In the genomic region with DNA sequence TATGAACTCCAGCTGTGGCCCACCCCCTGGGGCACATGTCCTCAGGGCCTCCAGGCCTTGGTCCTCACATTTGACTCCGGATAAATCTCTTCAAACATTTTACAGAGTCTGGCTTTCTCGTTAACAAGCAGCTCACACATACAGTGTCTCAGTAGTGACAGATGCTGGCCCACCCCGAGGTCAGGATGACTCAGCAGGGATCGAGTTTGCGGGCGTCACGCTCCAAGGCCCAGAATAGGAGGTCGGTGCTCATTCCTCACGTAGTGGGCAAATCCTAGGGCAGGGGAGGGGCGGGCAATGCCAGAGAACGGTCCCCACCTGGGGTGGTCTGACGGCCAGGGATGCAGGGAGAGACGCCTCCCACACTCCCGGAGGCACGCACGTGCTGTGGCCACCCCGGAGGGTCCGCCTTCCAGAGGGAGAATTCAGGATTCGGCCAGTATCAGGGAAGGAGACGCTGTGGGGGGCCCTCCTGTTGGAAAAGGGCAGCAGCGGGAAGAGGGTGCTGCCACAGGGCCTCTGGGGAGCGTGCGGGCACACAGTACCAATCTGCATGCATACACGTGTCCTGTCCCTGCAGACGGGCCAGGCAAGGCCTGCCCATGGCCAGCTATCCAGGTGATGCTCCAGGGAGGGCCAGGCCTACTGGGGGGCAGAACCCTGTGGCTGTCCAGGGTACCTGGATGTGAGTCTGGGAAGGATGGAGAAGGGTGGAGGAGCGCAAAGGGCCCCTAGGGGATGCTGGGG, we compare ENCODE assay signal across 9 cellular contexts. TPM values are rescaled to one million over a fixed set of nuclear protein-coding genes. Genes with fewer than 3 reads are reported as not detected.
DNase-seq lines count a peak whose midpoint lies in the region; ATAC-seq, FAIRE-seq and TF ChIP-seq lines count a peak whose summit lies in the region.
"Had no signal": no experiment of that assay in that cellular context is flagged by ENCODE, and none has a peak within 500 bp of the region (broad histone marks: within the 10 kb centered on the region; RNA-seq: fewer than 3 reads in every experiment).

No MANE protein-coding gene starts in this region.

- peak overlapping the region; percentile 30 for H3K27ac ChIP-seq in left ventricle myocardium inferior (replicated peaks)

- H3K36me3 ChIP-seq in left ventricle myocardium inferior = no peaks in the 10 kb centered on the region

- no peaks in the 10 kb centered on the region for H3K9me3 ChIP-seq in left ventricle myocardium inferior (replicated peaks)

- intact Hi-C loops in activated CD8-positive, alpha-beta T cell treated with anti-CD3 and anti-CD28 coated beads for 36 hours (cut with micrococcal nuclease) = no loop called here
- intact Hi-C loops in left ventricle myocardium inferior (cut with micrococcal nuclease) = no loop called here

- peaks cover 76% of the 10 kb centered on the region for H3K4me1 Mint-ChIP-seq in activated CD8-positive, alpha-beta T cell treated with anti-CD3 and anti-CD28 coated beads for 36 hours (ENCODE audit: low read depth)

- H3K4me1 ChIP-seq in left ventricle myocardium inferior = peaks cover 49% of the 10 kb centered on the region

- POLR2A ChIA-PET in activated CD8-positive, alpha-beta T cell treated with anti-CD3 and anti-CD28 coated beads for 36 hours (lab: Charles Lee) = interaction anchor here (1.0 to 1.5 kb wide), 3 partner anchors 7 to 82 kb away, joined by 3 to 6 read pairs (median 3); no protein-coding TSS in a partner anchor

- H3K36me3 Mint-ChIP-seq in activated CD8-positive, alpha-beta T cell treated with anti-CD3 and anti-CD28 coated beads for 36 hours (ENCODE audit: low read depth) = peaks cover 76% of the 10 kb centered on the region

- peak; percentile 17 for ATAC-seq in activated CD8-positive, alpha-beta T cell treated with anti-CD3 and anti-CD28 coated beads for 36 hours

- no peaks in the 10 kb centered on the region for H3K27me3 ChIP-seq in left ventricle myocardium inferior (ENCODE audit: low read depth)

- 0 out of 2 replicates have a peak, but pooled peaks have one; percentile 13 for TF ChIP-seq POLR2A in H54 (IDR thresholded peaks at IDR 0.05; ENCODE audit: low read depth, low read length)

- H3K4me3 ChIP-seq in AG10803 (ENCODE audit: low read length) (peak overlapping the region; percentile 12; the same call in 1 of the 2 replicates), left ventricle myocardium inferior (no peak overlapping the region)

- no peak for TF ChIP-seq CTCF in AG10803 (conservative IDR thresholded peaks at IDR 0.05; ENCODE audit: low read length)
- no peak for TF ChIP-seq CTCF in activated CD8-positive, alpha-beta T cell treated with anti-CD3 and anti-CD28 coated beads for 36 hours (IDR thresholded peaks at IDR 0.05)
- no peak for TF ChIP-seq CTCF in left ventricle myocardium inferior (IDR thresholded peaks at IDR 0.05; ENCODE audit: borderline replicate concordance)

- no peaks in the 10 kb centered on the region for H3K27me3 Mint-ChIP-seq in activated CD8-positive, alpha-beta T cell treated with anti-CD3 and anti-CD28 coated beads for 36 hours

- CTCF ChIA-PET in activated CD8-positive, alpha-beta T cell treated with anti-CD3 and anti-CD28 coated beads for 36 hours (lab: Charles Lee) = interaction anchor here (1.7 to 3.0 kb wide), 2 partner anchors 11 to 82 kb away, joined by 11 to 16 read pairs; no protein-coding TSS in a partner anchor

- peak; percentile 64 for DNase-seq in AG10803 (ENCODE audit: low read depth)
- DNase-seq in H54 (ENCODE audit: insufficient read length, low spot score) = no peak
- no peak for DNase-seq in activated CD8-positive, alpha-beta T cell treated with anti-CD3 and anti-CD28 coated beads for 36 hours
- DNase-seq in left ventricle myocardium inferior = no peak
- DNase-seq in putamen (ENCODE audit: low spot score) = no peak
- no peak for DNase-seq in Kasumi-1 (lab: John Stamatoyannopoulos, UW)
- no peak for DNase-seq in medulla oblongata (ENCODE audit: extremely low spot score)
- no peak for DNase-seq in NCI-H1092 treated with DMSO at 0.1 percent for 48 hours (lab: John Stamatoyannopoulos, UW)

- no peaks in the 10 kb centered on the region for H3K9me3 Mint-ChIP-seq in activated CD8-positive, alpha-beta T cell treated with anti-CD3 and anti-CD28 coated beads for 36 hours

- H3K27ac Mint-ChIP-seq in activated CD8-positive, alpha-beta T cell treated with anti-CD3 and anti-CD28 coated beads for 36 hours = peak overlapping the region; percentile 82

- H3K4me3 Mint-ChIP-seq in activated CD8-positive, alpha-beta T cell treated with anti-CD3 and anti-CD28 coated beads for 36 hours = peak overlapping the region; percentile 56

- no peak for FAIRE-seq in H54 (lab: Jason Lieb, UNC)
- FAIRE-seq: H1 had no signal

RNA-seq across cellular contexts. Expression of gene SLC7A5, which starts 8.6 kb away (rescaled TPM):
- 100 to 1,000 TPM; 230 to 236 TPM for total RNA-seq in activated CD8-positive, alpha-beta T cell treated with anti-CD3 and anti-CD28 coated beads for 36 hours
- total RNA-seq in left ventricle myocardium inferior = 4.6 TPM

Comparison
In these comparisons a context has a peak if more than half of its experiments do, and no peak if none do; other contexts are left out.
1. RNA of gene SLC7A5, which starts 8.6 kb away (total RNA-seq): 230 to 236 TPM in activated CD8-positive, alpha-beta T cell treated with anti-CD3 and anti-CD28 coated beads for 36 hours; 4.6 TPM in left ventricle myocardium inferior (single experiment); every median in the first group is over 10 times any median in the second.